ENCODE assay signal across 8 cellular contexts in the genomic region with DNA sequence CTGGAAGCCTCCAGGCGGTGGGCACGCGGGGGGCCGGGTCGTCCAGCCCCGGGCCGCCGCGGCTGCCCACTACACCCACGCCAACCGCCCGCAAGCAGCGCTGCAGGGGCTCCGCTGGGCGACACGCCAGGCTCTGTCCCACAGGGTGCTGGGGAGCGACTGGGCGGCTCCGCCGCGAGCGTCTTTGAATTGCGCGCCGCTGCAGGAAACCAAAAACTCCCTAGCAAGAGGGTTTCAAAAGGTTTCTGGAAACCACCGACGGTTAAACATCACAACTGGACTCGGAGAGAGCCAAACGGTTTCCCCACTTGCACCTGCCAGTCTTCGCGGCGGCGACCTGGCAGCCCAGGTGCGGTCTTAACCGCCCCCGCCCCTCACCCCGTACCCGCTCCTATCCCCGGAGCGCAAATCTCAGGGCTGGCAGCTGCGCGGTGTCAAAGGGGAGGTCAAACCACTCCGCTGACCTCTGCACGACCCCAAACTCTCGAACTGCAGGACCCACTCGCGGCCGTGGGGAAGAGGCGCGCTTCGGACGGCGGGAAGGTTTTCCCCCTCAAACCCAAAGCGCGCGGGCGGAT. TPM values are rescaled to one million over a fixed set of nuclear protein-coding genes. Genes with fewer than 3 reads are reported as not detected.
DNase-seq lines count a peak whose midpoint lies in the region; ATAC-seq and TF ChIP-seq lines count a peak whose summit lies in the region.

No MANE protein-coding gene starts in this region.

- no peak for TF ChIP-seq CTCF in neutrophil (IDR thresholded peaks at IDR 0.05)

- peak overlapping the region; percentile 33 for H3K9ac ChIP-seq in HUES64 (ENCODE audit: low read depth, low read length)

- H3K9me3 ChIP-seq in HUES64 (ENCODE audit: insufficient read depth, low read depth, low read length) = no peaks in the 10 kb centered on the region
- H3K9me3 ChIP-seq in neutrophil = no peaks in the 10 kb centered on the region

- H3K27ac ChIP-seq in HUES64 (ENCODE audit: low read depth, low read length) (no peak overlapping the region), neutrophil (peak overlapping the region; percentile 100)

- H3K27me3 ChIP-seq in HUES64 (ENCODE audit: insufficient read depth, low read length) (peaks cover 65% of the 10 kb centered on the region), neutrophil (no peaks in the 10 kb centered on the region)

- DNase-seq in GF-D8 (lab: John Stamatoyannopoulos, UW) = peak; percentile 78
- peak; percentile 83 for DNase-seq in activated CD8-positive, alpha-beta memory T cell treated with anti-CD3 and anti-CD28 coated beads for 24 hours
- no peak for DNase-seq in NCI-H1694 treated with DMSO at 0.1 percent for 48 hours (lab: John Stamatoyannopoulos, UW)
- DNase-seq in GDM1 (lab: John Stamatoyannopoulos, UW) = no peak

- peaks cover 19% of the 10 kb centered on the region; the same call in 1 of the 2 replicates for H3K36me3 ChIP-seq in HUES64 (ENCODE audit: insufficient read depth, low read length)
- H3K36me3 ChIP-seq in neutrophil = peaks cover 31% of the 10 kb centered on the region

- peaks cover 30% of the 10 kb centered on the region for H3K4me1 ChIP-seq in HUES64 (ENCODE audit: insufficient read depth, low read length)
- peaks cover 63% of the 10 kb centered on the region in 2 experiments for H3K4me1 ChIP-seq in neutrophil (ENCODE audit: control insufficient read depth in 1 of 2, insufficient read depth in 1 of 2, low read depth in 1 of 2, low read length in 1 of 2)

- under 1% methylated on average over 57 of the region's 57 CpGs for WGBS in HUES64

- H3K4me3 ChIP-seq in HUES64 (ENCODE audit: low read length) = peak overlapping the region; percentile 64
- peak overlapping the region; percentile 92 to 98 for H3K4me3 ChIP-seq in neutrophil (ENCODE audit: low read depth in 1 of 2, low read length in 1 of 2)

- ATAC-seq in GM21423 (IDR thresholded peaks at IDR 0.05; ENCODE audit: unreplicated experiment) (peak; percentile 49), esophagus mucosa (peak; percentile 9)

RNA-seq across cellular contexts. Expression of gene CXCR4, which starts 1.0 kb away (rescaled TPM):
- polyA plus RNA-seq in HUES64 (2013, experiment 1 of 2) = 9.0 TPM
- polyA plus RNA-seq in HUES64 (2013, experiment 2 of 2) = 16.0 TPM
- total RNA-seq in esophagus mucosa = 3.6 TPM

Comparison
In these comparisons a context has a peak if more than half of its experiments do, and no peak if none do; other contexts are left out.
1. DNase-seq: peak in GF-D8 (single experiment) and activated CD8-positive, alpha-beta memory T cell treated with anti-CD3 and anti-CD28 coated beads for 24 hours (single experiment); none in NCI-H1694 treated with DMSO at 0.1 percent for 48 hours (single experiment) and GDM1 (single experiment).